ENCODE assay signal across 8 cellular contexts in genomic region chr10:104120903-104121484, GRCh38. TPM values are rescaled to one million over a fixed set of nuclear protein-coding genes. Genes with fewer than 3 reads are reported as not detected.
DNase-seq lines count a peak whose midpoint lies in the region; ATAC-seq and TF ChIP-seq lines count a peak whose summit lies in the region.

No MANE protein-coding gene starts in this region.

- H3K4me3 ChIP-seq in AG04450 (ENCODE audit: low read depth, low read length) (peak overlapping the region; percentile 80), OCI-LY3 (ENCODE audit: low read length) (peak overlapping the region; percentile 99), epithelial cell of proximal tubule (ENCODE audit: low read depth, low read length) (peak overlapping the region; percentile 59), mucosa of descending colon (peak overlapping the region; percentile 38)

- H3K36me3 ChIP-seq in OCI-LY3 (replicated peaks; ENCODE audit: low read depth, low read length) (no peaks in the 10 kb centered on the region), mucosa of descending colon (ENCODE audit: low read depth) (no peaks in the 10 kb centered on the region)

- H2AFZ ChIP-seq in OCI-LY3 (ENCODE audit: low read depth, low read length): peak overlapping the region; percentile 96

- TF ChIP-seq CTCF in AG04450 (IDR thresholded peaks at IDR 0.05; ENCODE audit: low read depth, low read length) (no peak), OCI-LY3 (IDR thresholded peaks at IDR 0.05; ENCODE audit: low read depth, low read length) (no peak), epithelial cell of proximal tubule (conservative IDR thresholded peaks at IDR 0.05; ENCODE audit: low read depth, low read length) (no peak), mucosa of descending colon (IDR thresholded peaks at IDR 0.05) (no peak)

- CTCF ChIA-PET in AG04450 (lab: Charles Lee): interaction anchor here (0.6 to 5.7 kb wide), 38 partner anchors 8 to 873 kb away, joined by 3 to 46 read pairs (median 5); partner anchors contain the start of gene GSTO1

- POLR2A ChIA-PET in AG04450 (lab: Yijun Ruan, JAX): interaction anchor here (0.6 to 1.8 kb wide), 12 partner anchors 11 to 492 kb away, joined by 3 to 13 read pairs (median 5); partner anchors contain the start of genes GSTO1 and SLK

- peak overlapping the region; percentile 98 for H3K9ac ChIP-seq in OCI-LY3 (ENCODE audit: low read length)

- H3K9me3 ChIP-seq in AG04450 (ENCODE audit: control insufficient read depth, insufficient read depth, low read length): no peaks in the 10 kb centered on the region; the same call in 1 of the 2 replicates
- no peaks in the 10 kb centered on the region for H3K9me3 ChIP-seq in OCI-LY3 (ENCODE audit: insufficient read depth, low read length)
- H3K9me3 ChIP-seq in mucosa of descending colon: no peaks in the 10 kb centered on the region

- intact Hi-C loops in mucosa of descending colon (cut with DNase I, micrococcal nuclease): loop anchor here in 1 of 2 donors (5.0 kb wide), 1 partner anchor 234 kb away; no protein-coding TSS in a partner anchor

- H3K27me3 ChIP-seq in AG04450 (ENCODE audit: control insufficient read depth, insufficient read depth, low read length) (no peaks in the 10 kb centered on the region), OCI-LY3 (ENCODE audit: low read depth, low read length) (no peaks in the 10 kb centered on the region)

- peak; percentile 84 for DNase-seq in AG04450 (ENCODE audit: low read depth, low spot score)
- peak; percentile 67 for DNase-seq in activated T-cell treated with anti-CD3 and anti-CD28 coated beads for 48 hours (ENCODE audit: low read depth)
- peak; percentile 85 for DNase-seq in epithelial cell of proximal tubule (ENCODE audit: low read depth)
- DNase-seq in mucosa of descending colon: peak; percentile 89 to 96 (median 91)
- peak; percentile 50 to 71 for DNase-seq in stimulated activated CD8-positive, alpha-beta memory T cell treated with anti-CD3 and anti-CD28 coated beads, Interleukin-4, amount 100 ng/mL, for 1 hour (ENCODE audit: low read depth in 2 of 2, low spot score in 1 of 2)

- H3K4me2 ChIP-seq in OCI-LY3 (ENCODE audit: low read length): peak overlapping the region; percentile 59

- H3K27ac ChIP-seq in AG04450 (ENCODE audit: low read depth, low read length): peak overlapping the region; percentile 99
- H3K27ac ChIP-seq in OCI-LY3 (ENCODE audit: low read length): peak overlapping the region; percentile 86

- no peaks in the 10 kb centered on the region for H4K20me1 ChIP-seq in OCI-LY3 (ENCODE audit: insufficient read depth, low read length)

- H3K4me1 ChIP-seq in OCI-LY3 (ENCODE audit: low read length) (peaks cover 11% of the 10 kb centered on the region), mucosa of descending colon (ENCODE audit: low read depth) (peaks cover 9% of the 10 kb centered on the region)

- H3K79me2 ChIP-seq in OCI-LY3 (ENCODE audit: low read length): no peaks in the 10 kb centered on the region; the same call in 1 of the 2 replicates

- ATAC-seq in GM18907 (IDR thresholded peaks at IDR 0.05; ENCODE audit: unreplicated experiment): peak; percentile 39
- peak; percentile 29 for ATAC-seq in HG03469 (IDR thresholded peaks at IDR 0.05; ENCODE audit: unreplicated experiment)
- ATAC-seq in mucosa of descending colon: peak; percentile 70

RNA-seq across cellular contexts. Expression of gene SFR1, which starts 1.0 kb away (rescaled TPM):
- 2.6 and 3.9 TPM in 2 replicates for polyA plus RNA-seq in AG04450 (2011; rRNA removed)
- polyA minus RNA-seq in AG04450 (2011; rRNA and poly(A)+ RNA removed): 0.83 and 0.96 TPM in 2 replicates
- total RNA-seq in epithelial cell of proximal tubule (15.2 and 15.6 TPM in 2 replicates), mucosa of descending colon (1 to 10 TPM; 5.7 to 8.6 (median 5.8) TPM)

RNA-seq across cellular contexts. Expression of gene COL17A1, which starts 35.3 kb away (rescaled TPM):
- polyA plus RNA-seq in AG04450 (2011; rRNA removed): not detected in 2 replicates
- 0.04 TPM in 1 of 2 replicates, not detected in the other for polyA minus RNA-seq in AG04450 (2011; rRNA and poly(A)+ RNA removed)
- total RNA-seq in epithelial cell of proximal tubule: 1.7 and 2.3 TPM in 2 replicates
- 100 to 1,000 TPM in 2 of 3 donors, 10 to 100 TPM in 1; 95.1 to 284 (median 119) TPM for total RNA-seq in mucosa of descending colon

Comparison
In these comparisons a context has a peak if more than half of its experiments do, and no peak if none do; other contexts are left out.
1. Peak in every context shown above with its lines: DNase-seq, ATAC-seq, H3K4me3 ChIP-seq and H3K27ac ChIP-seq.
2. H3K4me3 ChIP-seq: peak in every context shown above with its lines; median percentile 99 in OCI-LY3; 80 in AG04450; 59 in epithelial cell of proximal tubule; 38 in mucosa of descending colon.
3. RNA of gene COL17A1, which starts 35.3 kb away (total RNA-seq): 95.1 to 284 TPM in mucosa of descending colon; 1.7 to 2.3 TPM in epithelial cell of proximal tubule; every median in the first group is over 10 times any median in the second.